19 cellular contexts compared by ENCODE assay signal in the genomic region with DNA sequence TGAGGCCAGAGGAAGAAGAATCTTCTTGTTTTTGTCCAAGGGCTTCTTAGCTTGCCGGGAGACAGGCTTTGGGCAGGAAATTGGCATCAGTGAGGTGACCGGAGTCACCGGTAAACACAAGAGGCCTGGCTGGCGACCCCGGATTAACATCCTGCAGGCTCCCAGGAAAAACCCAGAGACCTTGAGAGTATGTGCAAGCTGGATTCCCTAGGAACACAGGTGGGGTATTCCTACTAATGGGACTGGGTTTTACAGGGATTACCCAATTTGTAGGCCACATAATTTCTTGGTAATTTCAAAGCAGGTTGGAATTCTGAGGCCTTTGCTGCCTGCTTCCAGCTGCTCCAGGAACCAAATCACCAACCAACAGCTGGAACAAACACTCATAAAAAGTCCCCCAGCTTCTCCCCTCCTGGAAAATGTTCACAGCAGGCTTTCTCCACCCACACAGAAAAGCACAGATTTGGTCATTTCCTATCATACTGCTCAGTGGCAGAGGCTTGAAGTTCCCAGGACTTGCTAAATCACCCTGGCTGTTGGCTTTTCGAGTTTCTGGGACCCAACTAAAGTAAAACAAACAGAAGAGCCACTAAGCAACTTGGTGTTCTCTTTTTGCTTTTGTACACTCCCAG.
"Had no signal": no experiment of that assay in that cellular context is flagged by ENCODE, and none has a peak within 500 bp of the region (broad histone marks: within the 10 kb centered on the region; RNA-seq: fewer than 3 reads in every experiment).

No MANE protein-coding gene starts in this region.

- H3K79me2 ChIP-seq: parathyroid adenoma had no signal

- H3K4me1 ChIP-seq: parathyroid adenoma, suprapubic skin had no signal

- H3K9ac ChIP-seq: parathyroid adenoma had no signal

- H3K36me3 Mint-ChIP-seq: type B pancreatic cell had no signal

- H3K4me3 Mint-ChIP-seq: activated naive CD8-positive, alpha-beta T cell treated with anti-CD3 and anti-CD28 coated beads, Interleukin-2, amount 10 ng/mL, durations not matched to agents 7 days and 5 days; endodermal cell; type B pancreatic cell had no signal

- H3K4me3 ChIP-seq: dorsolateral prefrontal cortex, suprapubic skin had no signal

- H3K9me3 Mint-ChIP-seq: endodermal cell, type B pancreatic cell had no signal

- H3K27ac ChIP-seq: dorsolateral prefrontal cortex, neutrophil, parathyroid adenoma, suprapubic skin had no signal

- H3K9me3 ChIP-seq: neutrophil, suprapubic skin had no signal

- H2AFZ ChIP-seq: parathyroid adenoma had no signal

- H3K36me3 ChIP-seq: neutrophil, suprapubic skin had no signal

- H3K27ac Mint-ChIP-seq: activated naive CD8-positive, alpha-beta T cell treated with anti-CD3 and anti-CD28 coated beads, Interleukin-2, amount 10 ng/mL, durations not matched to agents 7 days and 5 days; endodermal cell; type B pancreatic cell had no signal

- DNase-seq: activated CD4-positive, alpha-beta T cell treated with anti-CD3 and anti-CD28 coated beads for 4 hours; activated CD8-positive, alpha-beta memory T cell treated with anti-CD3 and anti-CD28 coated beads, Interleukin-2, amount 50 U/mL, for 48 hours; activated gamma-delta T cell treated with Interleukin-2 at 50 U/mL for 16 hours; activated naive CD8-positive, alpha-beta T cell treated with anti-CD3 and anti-CD28 coated beads, Interleukin-2, amount 10 ng/mL, durations not matched to agents 7 days and 5 days; anterior cingulate cortex; dorsolateral prefrontal cortex; endodermal cell; erythroblast; hypothalamus; naive B cell; retina; stimulated activated CD4-positive, alpha-beta T cell treated with anti-CD3 and anti-CD28 coated beads, Interleukin-4, amount 100 ng/mL, for 4 hours; stimulated activated CD8-positive, alpha-beta memory T cell treated with anti-CD3 and anti-CD28 coated beads, Interleukin-4, amount 100 ng/mL, for 48 hours; stimulated activated naive CD4-positive, alpha-beta T cell treated with Interleukin-2 at 50 U/mL for 16 hours; T-helper 2 cell had no signal

- H3K4me1 Mint-ChIP-seq: endodermal cell had no signal
